ENCODE assay signal across 10 cellular contexts in genomic region chr3:129593230-129593594, GRCh38. TPM values are rescaled to one million over a fixed set of nuclear protein-coding genes. Genes with fewer than 3 reads are reported as not detected.
DNase-seq lines count a peak whose midpoint lies in the region; TF ChIP-seq lines count a peak whose summit lies in the region.
"Had no signal": no experiment of that assay in that cellular context is flagged by ENCODE, and none has a peak within 500 bp of the region (broad histone marks: within the 10 kb centered on the region; RNA-seq: fewer than 3 reads in every experiment).

No MANE protein-coding gene starts in this region.

- peak overlapping the region; percentile 68 for H3K4me3 Mint-ChIP-seq in dendritic cell treated with granulocyte-macrophage colony-stimulating factor and Interleukin-4, amounts not matched to agents 40 ng/mL and 50 ng/mL, for 4 days
- H3K4me3 Mint-ChIP-seq in neural progenitor cell, result peak overlapping the region; percentile 69

- H3K9ac ChIP-seq in HUES64 (ENCODE audit: low read depth, low read length) (peak overlapping the region; percentile 22; the same call in 1 of the 2 replicates), neural progenitor cell (no peak overlapping the region)

- peak overlapping the region; percentile 99 for H3K27ac Mint-ChIP-seq in dendritic cell treated with granulocyte-macrophage colony-stimulating factor and Interleukin-4, amounts not matched to agents 40 ng/mL and 50 ng/mL, for 4 days
- peak overlapping the region; percentile 86 for H3K27ac Mint-ChIP-seq in neural progenitor cell

- H3K79me2 ChIP-seq in neural progenitor cell (ENCODE audit: low read depth), result no peaks in the 10 kb centered on the region

- peaks cover 77% of the 10 kb centered on the region for H3K36me3 Mint-ChIP-seq in dendritic cell treated with granulocyte-macrophage colony-stimulating factor and Interleukin-4, amounts not matched to agents 40 ng/mL and 50 ng/mL, for 4 days (ENCODE audit: low read depth)
- no peaks in the 10 kb centered on the region for H3K36me3 Mint-ChIP-seq in neural progenitor cell

- TF ChIP-seq CTCF in BE2C (IDR thresholded peaks at IDR 0.05; ENCODE audit: low read depth, low read length) (0 out of 2 replicates have a peak, but pooled peaks have one; percentile 11), neural progenitor cell (IDR thresholded peaks at IDR 0.05) (no peak), GM20000 (IDR thresholded peaks at IDR 0.05; ENCODE audit: extremely low read depth, missing control alignments) (no peak)

- H3K4me1 ChIP-seq in BE2C, result peaks cover 40% of the 10 kb centered on the region
- H3K4me1 ChIP-seq in HUES64 (ENCODE audit: insufficient read depth, low read length), result peaks cover 48% of the 10 kb centered on the region
- H3K4me1 ChIP-seq in neural progenitor cell, result peaks cover 51% of the 10 kb centered on the region

- peak overlapping the region; percentile 71 for H3K4me2 ChIP-seq in neural progenitor cell

- 61% methylated on average over 8 of the region's 8 CpGs for WGBS in HUES64

- peaks cover 52% of the 10 kb centered on the region for H3F3A ChIP-seq in neural progenitor cell (ENCODE audit: low read depth)

- H3K4me1 Mint-ChIP-seq in dendritic cell treated with granulocyte-macrophage colony-stimulating factor and Interleukin-4, amounts not matched to agents 40 ng/mL and 50 ng/mL, for 4 days (ENCODE audit: low read depth), result peaks cover 81% of the 10 kb centered on the region
- H3K4me1 Mint-ChIP-seq in neural progenitor cell, result peaks cover 74% of the 10 kb centered on the region

- peaks cover 6% of the 10 kb centered on the region for H4K20me1 ChIP-seq in neural progenitor cell (ENCODE audit: low read depth)

- H3K4me3 ChIP-seq in BE2C (ENCODE audit: low read depth, low read length) (no peak overlapping the region), HUES64 (ENCODE audit: low read length) (no peak overlapping the region), neural progenitor cell (no peak overlapping the region)

- peak overlapping the region; percentile 47 for H3K27ac ChIP-seq in HUES64 (ENCODE audit: low read depth, low read length)
- no peak overlapping the region for H3K27ac ChIP-seq in neural progenitor cell

- no peaks in the 10 kb centered on the region; the same call in none of the 2 replicates for H3K36me3 ChIP-seq in BE2C
- no peaks in the 10 kb centered on the region for H3K36me3 ChIP-seq in HUES64 (ENCODE audit: insufficient read depth, low read length)
- no peaks in the 10 kb centered on the region for H3K36me3 ChIP-seq in neural progenitor cell

- peak overlapping the region; percentile 10 for H2AFZ ChIP-seq in neural progenitor cell (replicated peaks)

- H3K27me3 Mint-ChIP-seq in dendritic cell treated with granulocyte-macrophage colony-stimulating factor and Interleukin-4, amounts not matched to agents 40 ng/mL and 50 ng/mL, for 4 days, result no peaks in the 10 kb centered on the region
- H3K27me3 Mint-ChIP-seq in neural progenitor cell (ENCODE audit: insufficient read depth, low read depth), result peaks cover 13% of the 10 kb centered on the region

- no peaks in the 10 kb centered on the region for H3K27me3 ChIP-seq in BE2C
- H3K27me3 ChIP-seq in HUES64 (ENCODE audit: insufficient read depth, low read length), result no peaks in the 10 kb centered on the region
- H3K27me3 ChIP-seq in neural progenitor cell, result no peaks in the 10 kb centered on the region

- H3K9me3 ChIP-seq in BE2C (no peaks in the 10 kb centered on the region), HUES64 (ENCODE audit: insufficient read depth, low read depth, low read length) (no peaks in the 10 kb centered on the region), neural progenitor cell (ENCODE audit: low read depth) (no peaks in the 10 kb centered on the region)

- DNase-seq in BE2C (no peak), neural progenitor cell (ENCODE audit: low spot score) (no peak), NCI-H2171 treated with DMSO at 0.1 percent for 48 hours (lab: John Stamatoyannopoulos, UW) (no peak), SIG-M5 treated with dmso at 0.1 percent for 504 hours (lab: John Stamatoyannopoulos, UW; ENCODE audit: unreplicated experiment) (no peak), SIG-M5 (lab: John Stamatoyannopoulos, UW) (no peak), GM20000 (ENCODE audit: low spot score) (no peak)

- no peaks in the 10 kb centered on the region for H3K9me3 Mint-ChIP-seq in dendritic cell treated with granulocyte-macrophage colony-stimulating factor and Interleukin-4, amounts not matched to agents 40 ng/mL and 50 ng/mL, for 4 days
- H3K9me3 Mint-ChIP-seq in neural progenitor cell, result no peaks in the 10 kb centered on the region

- intact Hi-C loops in dendritic cell treated with granulocyte-macrophage colony-stimulating factor and Interleukin-4, amounts not matched to agents 40 ng/mL and 50 ng/mL, for 4 days (cut with micrococcal nuclease), result no loop called here

RNA-seq across cellular contexts. Expression of gene PLXND1, which starts 13.3 kb away (rescaled TPM):
- 227 TPM for polyA plus RNA-seq in BE2C (2012; ENCODE audit: insufficient read depth, insufficient read length, low read depth)
- polyA plus RNA-seq in HUES64 (2013, experiment 1 of 2), result 33.5 TPM
- polyA plus RNA-seq in HUES64 (2013, experiment 2 of 2), result 48.6 TPM
- 9.0 and 12.9 TPM in 2 replicates for total RNA-seq in neural progenitor cell (ENCODE audit: low replicate concordance)

RNA-seq across cellular contexts. Expression of gene H1-8, which starts 50.2 kb away (rescaled TPM):
- polyA plus RNA-seq in BE2C (2012; ENCODE audit: insufficient read depth, insufficient read length, low read depth), result not detected
- polyA plus RNA-seq in HUES64 (2013, experiment 1 of 2), result not detected
- not detected for polyA plus RNA-seq in HUES64 (2013, experiment 2 of 2)
- total RNA-seq in neural progenitor cell (ENCODE audit: low replicate concordance), result not detected in 2 replicates
- total RNA-seq: bronchial epithelial cell, pulmonary artery endothelial cell had no signal
